Comparison of ENCODE assay signal across 3 cellular contexts in the genomic region with DNA sequence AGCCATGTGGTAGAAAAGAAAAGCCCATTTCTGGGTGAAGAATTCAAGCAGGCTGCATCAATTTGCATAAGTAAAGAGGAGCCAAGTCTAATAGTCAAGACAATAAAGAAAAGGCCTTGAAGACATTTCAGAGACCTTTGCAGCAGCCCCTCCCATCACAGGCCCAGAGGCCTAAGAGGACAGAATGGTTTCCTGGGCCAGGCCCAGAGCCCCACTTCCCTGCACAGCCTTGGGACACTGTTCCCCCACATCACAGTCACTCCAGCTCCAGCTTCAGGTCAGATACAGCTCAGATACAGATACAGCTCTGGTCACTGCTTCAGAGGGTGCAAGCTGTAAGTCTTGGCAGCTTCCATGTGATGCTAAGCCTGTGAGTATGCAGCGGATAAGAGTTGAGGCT.
TF ChIP-seq lines count a peak whose summit lies in the region.

No MANE protein-coding gene starts in this region.

TF ChIP-seq in A549, 52 proteins besides CTCF, POLR2A, EP300 and RAD21:
- TF ChIP-seq JUNB (IDR thresholded peaks at IDR 0.05) (no peak), CHD2 (IDR thresholded peaks at IDR 0.05; ENCODE audit: low read length, partially characterized antibody) (no peak), HEYL (CRISPR knock-in tag; IDR thresholded peaks at IDR 0.05) (no peak), TP53 (CRISPR knock-in tag; IDR thresholded peaks at IDR 0.05) (no peak), KDM5A (IDR thresholded peaks at IDR 0.05) (no peak), ZFP36 (IDR thresholded peaks at IDR 0.05; ENCODE audit: borderline replicate concordance, partially characterized antibody) (peak; percentile 93), SMC3 (IDR thresholded peaks at IDR 0.05) (no peak), ESRRA (IDR thresholded peaks at IDR 0.05; ENCODE audit: borderline replicate concordance, low read length) (no peak)

TF ChIP-seq in K562, 482 proteins besides CTCF, POLR2A, EP300 and RAD21:
- TF ChIP-seq E2F3 (CRISPR knock-in tag; IDR thresholded peaks at IDR 0.05) (no peak), ZFP36 (IDR thresholded peaks at IDR 0.05; ENCODE audit: low read depth, low read length, partially characterized antibody) (peak; percentile 79), ZNF324 (CRISPR knock-in tag; IDR thresholded peaks at IDR 0.05) (no peak), ATF1 (CRISPR knock-in tag; IDR thresholded peaks at IDR 0.05) (no peak), ATF1 (tag; IDR thresholded peaks at IDR 0.05) (no peak), ZNF551 (CRISPR knock-in tag; IDR thresholded peaks at IDR 0.05) (no peak)

TF ChIP-seq in HepG2, 621 proteins besides CTCF, POLR2A, EP300 and RAD21:
- TF ChIP-seq ZMYM2 (CRISPR knock-in tag; IDR thresholded peaks at IDR 0.05) (no peak), NFE2 (CRISPR knock-in tag; IDR thresholded peaks at IDR 0.05) (no peak), ZNF446 (CRISPR knock-in tag; IDR thresholded peaks at IDR 0.05) (no peak), NONO (IDR thresholded peaks at IDR 0.05) (no peak), NONO (CRISPR knock-in tag; conservative IDR thresholded peaks at IDR 0.05) (no peak), ZNF484 (CRISPR knock-in tag; IDR thresholded peaks at IDR 0.05; ENCODE audit: borderline replicate concordance, low read depth) (no peak), RFX1 (IDR thresholded peaks at IDR 0.05) (no peak), ZNF333 (CRISPR knock-in tag; IDR thresholded peaks at IDR 0.05; ENCODE audit: borderline replicate concordance) (no peak), RBFOX2 (IDR thresholded peaks at IDR 0.05; ENCODE audit: low read depth, low read length) (no peak), HDAC2 (CRISPR knock-in tag; IDR thresholded peaks at IDR 0.05) (no peak), SRSF4 (IDR thresholded peaks at IDR 0.05; ENCODE audit: low read depth, low read length, poor library complexity, severe bottlenecking) (no peak), CEBPB (IDR thresholded peaks at IDR 0.05; ENCODE audit: borderline replicate concordance, low read depth, low read length) (no peak), HCFC1 (IDR thresholded peaks at IDR 0.05; ENCODE audit: low read depth, low read length) (no peak), SP4 (CRISPR knock-in tag; IDR thresholded peaks at IDR 0.05) (no peak), ZNF772 (CRISPR knock-in tag; IDR thresholded peaks at IDR 0.05) (no peak), ZNF235 (CRISPR knock-in tag; IDR thresholded peaks at IDR 0.05; ENCODE audit: borderline replicate concordance) (no peak), ZNF776 (CRISPR knock-in tag; IDR thresholded peaks at IDR 0.05) (no peak)
- TF ChIP-seq, protein P1, sequence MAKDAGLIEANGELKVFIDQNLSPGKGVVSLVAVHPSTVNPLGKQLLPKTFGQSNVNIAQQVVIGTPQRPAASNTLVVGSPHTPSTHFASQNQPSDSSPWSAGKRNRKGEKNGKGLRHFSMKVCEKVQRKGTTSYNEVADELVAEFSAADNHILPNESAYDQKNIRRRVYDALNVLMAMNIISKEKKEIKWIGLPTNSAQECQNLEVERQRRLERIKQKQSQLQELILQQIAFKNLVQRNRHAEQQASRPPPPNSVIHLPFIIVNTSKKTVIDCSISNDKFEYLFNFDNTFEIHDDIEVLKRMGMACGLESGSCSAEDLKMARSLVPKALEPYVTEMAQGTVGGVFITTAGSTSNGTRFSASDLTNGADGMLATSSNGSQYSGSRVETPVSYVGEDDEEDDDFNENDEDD (CRISPR knock-in tag; IDR thresholded peaks at IDR 0.05; ENCODE audit: borderline replicate concordance): no peak
- TF ChIP-seq, protein P2, sequence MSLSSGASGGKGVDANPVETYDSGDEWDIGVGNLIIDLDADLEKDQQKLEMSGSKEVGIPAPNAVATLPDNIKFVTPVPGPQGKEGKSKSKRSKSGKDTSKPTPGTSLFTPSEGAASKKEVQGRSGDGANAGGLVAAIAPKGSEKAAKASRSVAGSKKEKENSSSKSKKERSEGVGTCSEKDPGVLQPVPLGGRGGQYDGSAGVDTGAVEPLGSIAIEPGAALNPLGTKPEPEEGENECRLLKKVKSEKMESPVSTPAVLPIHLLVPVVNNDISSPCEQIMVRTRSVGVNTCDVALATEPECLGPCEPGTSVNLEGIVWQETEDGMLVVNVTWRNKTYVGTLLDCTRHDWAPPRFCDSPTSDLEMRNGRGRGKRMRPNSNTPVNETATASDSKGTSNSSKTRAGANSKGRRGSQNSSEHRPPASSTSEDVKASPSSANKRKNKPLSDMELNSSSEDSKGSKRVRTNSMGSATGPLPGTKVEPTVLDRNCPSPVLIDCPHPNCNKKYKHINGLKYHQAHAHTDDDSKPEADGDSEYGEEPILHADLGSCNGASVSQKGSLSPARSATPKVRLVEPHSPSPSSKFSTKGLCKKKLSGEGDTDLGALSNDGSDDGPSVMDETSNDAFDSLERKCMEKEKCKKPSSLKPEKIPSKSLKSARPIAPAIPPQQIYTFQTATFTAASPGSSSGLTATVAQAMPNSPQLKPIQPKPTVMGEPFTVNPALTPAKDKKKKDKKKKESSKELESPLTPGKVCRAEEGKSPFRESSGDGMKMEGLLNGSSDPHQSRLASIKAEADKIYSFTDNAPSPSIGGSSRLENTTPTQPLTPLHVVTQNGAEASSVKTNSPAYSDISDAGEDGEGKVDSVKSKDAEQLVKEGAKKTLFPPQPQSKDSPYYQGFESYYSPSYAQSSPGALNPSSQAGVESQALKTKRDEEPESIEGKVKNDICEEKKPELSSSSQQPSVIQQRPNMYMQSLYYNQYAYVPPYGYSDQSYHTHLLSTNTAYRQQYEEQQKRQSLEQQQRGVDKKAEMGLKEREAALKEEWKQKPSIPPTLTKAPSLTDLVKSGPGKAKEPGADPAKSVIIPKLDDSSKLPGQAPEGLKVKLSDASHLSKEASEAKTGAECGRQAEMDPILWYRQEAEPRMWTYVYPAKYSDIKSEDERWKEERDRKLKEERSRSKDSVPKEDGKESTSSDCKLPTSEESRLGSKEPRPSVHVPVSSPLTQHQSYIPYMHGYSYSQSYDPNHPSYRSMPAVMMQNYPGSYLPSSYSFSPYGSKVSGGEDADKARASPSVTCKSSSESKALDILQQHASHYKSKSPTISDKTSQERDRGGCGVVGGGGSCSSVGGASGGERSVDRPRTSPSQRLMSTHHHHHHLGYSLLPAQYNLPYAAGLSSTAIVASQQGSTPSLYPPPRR (CRISPR knock-in tag; IDR thresholded peaks at IDR 0.05; ENCODE audit: borderline replicate concordance): no peak
- TF ChIP-seq, protein P3, sequence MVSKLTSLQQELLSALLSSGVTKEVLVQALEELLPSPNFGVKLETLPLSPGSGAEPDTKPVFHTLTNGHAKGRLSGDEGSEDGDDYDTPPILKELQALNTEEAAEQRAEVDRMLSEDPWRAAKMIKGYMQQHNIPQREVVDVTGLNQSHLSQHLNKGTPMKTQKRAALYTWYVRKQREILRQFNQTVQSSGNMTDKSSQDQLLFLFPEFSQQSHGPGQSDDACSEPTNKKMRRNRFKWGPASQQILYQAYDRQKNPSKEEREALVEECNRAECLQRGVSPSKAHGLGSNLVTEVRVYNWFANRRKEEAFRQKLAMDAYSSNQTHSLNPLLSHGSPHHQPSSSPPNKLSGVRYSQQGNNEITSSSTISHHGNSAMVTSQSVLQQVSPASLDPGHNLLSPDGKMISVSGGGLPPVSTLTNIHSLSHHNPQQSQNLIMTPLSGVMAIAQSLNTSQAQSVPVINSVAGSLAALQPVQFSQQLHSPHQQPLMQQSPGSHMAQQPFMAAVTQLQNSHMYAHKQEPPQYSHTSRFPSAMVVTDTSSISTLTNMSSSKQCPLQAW (CRISPR knock-in tag; IDR thresholded peaks at IDR 0.05): no peak
- TF ChIP-seq, protein P4, sequence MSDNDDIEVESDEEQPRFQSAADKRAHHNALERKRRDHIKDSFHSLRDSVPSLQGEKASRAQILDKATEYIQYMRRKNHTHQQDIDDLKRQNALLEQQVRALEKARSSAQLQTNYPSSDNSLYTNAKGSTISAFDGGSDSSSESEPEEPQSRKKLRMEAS (IDR thresholded peaks at IDR 0.05): no peak
